ENCODE assay signal across 28 cellular contexts in the genomic region with DNA sequence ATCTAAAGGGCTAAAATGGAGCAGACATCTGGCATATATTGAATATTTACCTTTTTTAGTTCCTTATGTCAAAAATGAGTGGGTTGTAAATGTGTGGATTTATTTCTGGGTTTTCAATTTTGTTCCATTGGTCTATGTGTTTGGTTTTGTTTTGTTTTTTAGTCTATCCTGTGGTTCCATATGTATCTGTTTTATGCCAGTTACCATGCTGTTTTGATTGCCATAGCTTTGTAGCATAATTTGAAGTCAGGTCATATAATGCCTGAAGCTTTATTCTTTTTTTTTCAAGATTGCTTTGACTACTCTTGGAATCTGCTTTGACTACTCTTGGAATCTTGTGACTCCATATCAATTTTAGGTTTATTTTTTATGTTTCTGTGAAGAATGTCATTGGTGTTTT.
"Had no signal": no experiment of that assay in that cellular context is flagged by ENCODE, and none has a peak within 500 bp of the region (broad histone marks: within the 10 kb centered on the region; RNA-seq: fewer than 3 reads in every experiment).

No MANE protein-coding gene starts in this region.

- H3K27me3 Mint-ChIP-seq: dendritic cell treated with granulocyte-macrophage colony-stimulating factor and Interleukin-4, amounts not matched to agents 40 ng/mL and 50 ng/mL, for 4 days; effector memory CD8-positive, alpha-beta T cell had no signal

- H3K27ac Mint-ChIP-seq: dendritic cell treated with granulocyte-macrophage colony-stimulating factor and Interleukin-4, amounts not matched to agents 40 ng/mL and 50 ng/mL, for 4 days; effector memory CD8-positive, alpha-beta T cell; endodermal cell had no signal

- ATAC-seq: effector memory CD8-positive, alpha-beta T cell; esophagus mucosa; foreskin keratinocyte; gastrocnemius medialis; gastroesophageal sphincter; heart left ventricle; heart right ventricle had no signal

- H3K27me3 ChIP-seq: colonic mucosa, dorsolateral prefrontal cortex, esophagus muscularis mucosa, esophagus squamous epithelium, foreskin keratinocyte, gastrocnemius medialis, gastroesophageal sphincter, heart left ventricle, heart right ventricle had no signal

- H3K9me3 ChIP-seq: colonic mucosa, esophagus muscularis mucosa had no signal

- H3K36me3 ChIP-seq: colonic mucosa, esophagus squamous epithelium, heart left ventricle had no signal

- H3K4me3 ChIP-seq: colonic mucosa, coronary artery, dorsolateral prefrontal cortex, esophagus muscularis mucosa, esophagus squamous epithelium, gastrocnemius medialis, gastroesophageal sphincter, heart left ventricle, heart right ventricle had no signal

- FAIRE-seq: colon, endometrium, endothelial cell of umbilical vein had no signal

- H3K4me3 Mint-ChIP-seq: dendritic cell treated with granulocyte-macrophage colony-stimulating factor and Interleukin-4, amounts not matched to agents 40 ng/mL and 50 ng/mL, for 4 days; effector memory CD8-positive, alpha-beta T cell; endodermal cell had no signal

- H3K4me1 ChIP-seq: colonic mucosa, esophagus muscularis mucosa, esophagus squamous epithelium, foreskin keratinocyte, gastrocnemius medialis, gastroesophageal sphincter, heart left ventricle, heart right ventricle had no signal

- H3K9me3 Mint-ChIP-seq: dendritic cell treated with granulocyte-macrophage colony-stimulating factor and Interleukin-4, amounts not matched to agents 40 ng/mL and 50 ng/mL, for 4 days had no signal

- DNase-seq: colonic mucosa; cortex of kidney; dermis blood vessel endothelial cell; dorsolateral prefrontal cortex; effector CD4-positive, alpha-beta T cell; effector CD8-positive, alpha-beta T cell; effector memory CD4-positive, alpha-beta T cell; effector memory CD8-positive, alpha-beta T cell; endodermal cell; erythroblast; esophagus squamous epithelium; foreskin fibroblast; foreskin keratinocyte; foreskin melanocyte; gastrocnemius medialis; glutamatergic neuron; head of caudate nucleus; heart left ventricle; heart right ventricle had no signal

- H3K27ac ChIP-seq: colonic mucosa, coronary artery, dorsolateral prefrontal cortex, epithelial cell of prostate, esophagus muscularis mucosa, esophagus squamous epithelium, foreskin keratinocyte, gastrocnemius medialis, gastroesophageal sphincter, heart left ventricle, heart right ventricle had no signal
